Comparison of ENCODE assay signal across 1 cellular context in genomic region chr15:81321667-81322066, GRCh38.
A peak's percentile ranks its signal among the peaks of the same experiment; 100 is the strongest.
TF ChIP-seq lines count a peak whose summit lies in the region.

No MANE protein-coding gene starts in this region.

TF ChIP-seq in HepG2, 621 proteins besides CTCF, POLR2A, EP300 and RAD21:
- no peak for TF ChIP-seq RFX1 (IDR thresholded peaks at IDR 0.05)
- peak; percentile 58 for TF ChIP-seq ATF7 (IDR thresholded peaks at IDR 0.05)
- TF ChIP-seq ATF7 (CRISPR knock-in tag; IDR thresholded peaks at IDR 0.05), result no peak
